In the genomic region with DNA sequence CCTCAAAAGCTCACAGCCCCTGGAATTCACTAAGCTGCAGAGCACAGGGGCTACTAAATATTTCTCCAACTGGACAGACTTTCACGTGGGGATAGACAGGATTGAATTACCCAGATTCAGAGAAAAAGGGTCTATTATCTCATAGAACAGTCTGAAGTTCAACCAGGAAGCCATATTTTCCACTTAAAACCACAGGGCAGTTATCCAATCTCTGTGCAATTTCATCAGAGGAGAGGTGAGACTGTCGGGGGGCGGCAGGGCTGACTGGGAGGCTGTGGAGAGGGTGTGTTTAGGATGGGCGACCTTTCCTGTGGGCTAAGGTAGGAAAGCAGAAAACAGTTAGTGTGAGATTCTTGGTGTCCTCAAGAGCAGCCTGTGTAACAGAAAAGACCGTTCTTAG, we compare ENCODE assay signal across 1 cellular context.
TF ChIP-seq lines count a peak whose summit lies in the region.

No MANE protein-coding gene starts in this region.

TF ChIP-seq in GM23338, 12 proteins besides CTCF, POLR2A, EP300 and RAD21 (continued from another document):
- TF ChIP-seq, protein P1, sequence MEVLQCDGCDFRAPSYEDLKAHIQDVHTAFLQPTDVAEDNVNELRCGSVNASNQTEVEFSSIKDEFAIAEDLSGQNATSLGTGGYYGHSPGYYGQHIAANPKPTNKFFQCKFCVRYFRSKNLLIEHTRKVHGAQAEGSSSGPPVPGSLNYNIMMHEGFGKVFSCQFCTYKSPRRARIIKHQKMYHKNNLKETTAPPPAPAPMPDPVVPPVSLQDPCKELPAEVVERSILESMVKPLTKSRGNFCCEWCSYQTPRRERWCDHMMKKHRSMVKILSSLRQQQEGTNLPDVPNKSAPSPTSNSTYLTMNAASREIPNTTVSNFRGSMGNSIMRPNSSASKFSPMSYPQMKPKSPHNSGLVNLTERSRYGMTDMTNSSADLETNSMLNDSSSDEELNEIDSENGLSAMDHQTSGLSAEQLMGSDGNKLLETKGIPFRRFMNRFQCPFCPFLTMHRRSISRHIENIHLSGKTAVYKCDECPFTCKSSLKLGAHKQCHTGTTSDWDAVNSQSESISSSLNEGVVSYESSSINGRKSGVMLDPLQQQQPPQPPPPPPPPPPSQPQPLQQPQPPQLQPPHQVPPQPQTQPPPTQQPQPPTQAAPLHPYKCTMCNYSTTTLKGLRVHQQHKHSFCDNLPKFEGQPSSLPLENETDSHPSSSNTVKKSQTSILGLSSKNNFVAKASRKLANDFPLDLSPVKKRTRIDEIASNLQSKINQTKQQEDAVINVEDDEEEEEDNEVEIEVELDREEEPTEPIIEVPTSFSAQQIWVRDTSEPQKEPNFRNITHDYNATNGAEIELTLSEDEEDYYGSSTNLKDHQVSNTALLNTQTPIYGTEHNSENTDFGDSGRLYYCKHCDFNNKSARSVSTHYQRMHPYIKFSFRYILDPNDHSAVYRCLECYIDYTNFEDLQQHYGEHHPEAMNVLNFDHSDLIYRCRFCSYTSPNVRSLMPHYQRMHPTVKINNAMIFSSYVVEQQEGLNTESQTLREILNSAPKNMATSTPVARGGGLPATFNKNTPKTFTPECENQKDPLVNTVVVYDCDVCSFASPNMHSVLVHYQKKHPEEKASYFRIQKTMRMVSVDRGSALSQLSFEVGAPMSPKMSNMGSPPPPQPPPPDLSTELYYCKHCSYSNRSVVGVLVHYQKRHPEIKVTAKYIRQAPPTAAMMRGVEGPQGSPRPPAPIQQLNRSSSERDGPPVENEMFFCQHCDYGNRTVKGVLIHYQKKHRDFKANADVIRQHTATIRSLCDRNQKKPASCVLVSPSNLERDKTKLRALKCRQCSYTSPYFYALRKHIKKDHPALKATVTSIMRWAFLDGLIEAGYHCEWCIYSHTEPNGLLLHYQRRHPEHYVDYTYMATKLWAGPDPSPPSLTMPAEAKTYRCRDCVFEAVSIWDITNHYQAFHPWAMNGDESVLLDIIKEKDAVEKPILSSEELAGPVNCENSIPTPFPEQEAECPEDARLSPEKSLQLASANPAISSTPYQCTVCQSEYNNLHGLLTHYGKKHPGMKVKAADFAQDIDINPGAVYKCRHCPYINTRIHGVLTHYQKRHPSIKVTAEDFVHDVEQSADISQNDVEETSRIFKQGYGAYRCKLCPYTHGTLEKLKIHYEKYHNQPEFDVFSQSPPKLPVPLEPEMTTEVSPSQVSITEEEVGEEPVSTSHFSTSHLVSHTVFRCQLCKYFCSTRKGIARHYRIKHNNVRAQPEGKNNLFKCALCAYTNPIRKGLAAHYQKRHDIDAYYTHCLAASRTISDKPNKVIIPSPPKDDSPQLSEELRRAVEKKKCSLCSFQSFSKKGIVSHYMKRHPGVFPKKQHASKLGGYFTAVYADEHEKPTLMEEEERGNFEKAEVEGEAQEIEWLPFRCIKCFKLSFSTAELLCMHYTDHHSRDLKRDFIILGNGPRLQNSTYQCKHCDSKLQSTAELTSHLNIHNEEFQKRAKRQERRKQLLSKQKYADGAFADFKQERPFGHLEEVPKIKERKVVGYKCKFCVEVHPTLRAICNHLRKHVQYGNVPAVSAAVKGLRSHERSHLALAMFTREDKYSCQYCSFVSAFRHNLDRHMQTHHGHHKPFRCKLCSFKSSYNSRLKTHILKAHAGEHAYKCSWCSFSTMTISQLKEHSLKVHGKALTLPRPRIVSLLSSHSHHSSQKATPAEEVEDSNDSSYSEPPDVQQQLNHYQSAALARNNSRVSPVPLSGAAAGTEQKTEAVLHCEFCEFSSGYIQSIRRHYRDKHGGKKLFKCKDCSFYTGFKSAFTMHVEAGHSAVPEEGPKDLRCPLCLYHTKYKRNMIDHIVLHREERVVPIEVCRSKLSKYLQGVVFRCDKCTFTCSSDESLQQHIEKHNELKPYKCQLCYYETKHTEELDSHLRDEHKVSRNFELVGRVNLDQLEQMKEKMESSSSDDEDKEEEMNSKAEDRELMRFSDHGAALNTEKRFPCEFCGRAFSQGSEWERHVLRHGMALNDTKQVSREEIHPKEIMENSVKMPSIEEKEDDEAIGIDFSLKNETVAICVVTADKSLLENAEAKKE (CRISPR knock-in tag; IDR thresholded peaks at IDR 0.05), result no peak
- no peak for TF ChIP-seq CREB1 (CRISPR knock-in tag; IDR thresholded peaks at IDR 0.05; ENCODE audit: low read depth)
- TF ChIP-seq, protein P2, sequence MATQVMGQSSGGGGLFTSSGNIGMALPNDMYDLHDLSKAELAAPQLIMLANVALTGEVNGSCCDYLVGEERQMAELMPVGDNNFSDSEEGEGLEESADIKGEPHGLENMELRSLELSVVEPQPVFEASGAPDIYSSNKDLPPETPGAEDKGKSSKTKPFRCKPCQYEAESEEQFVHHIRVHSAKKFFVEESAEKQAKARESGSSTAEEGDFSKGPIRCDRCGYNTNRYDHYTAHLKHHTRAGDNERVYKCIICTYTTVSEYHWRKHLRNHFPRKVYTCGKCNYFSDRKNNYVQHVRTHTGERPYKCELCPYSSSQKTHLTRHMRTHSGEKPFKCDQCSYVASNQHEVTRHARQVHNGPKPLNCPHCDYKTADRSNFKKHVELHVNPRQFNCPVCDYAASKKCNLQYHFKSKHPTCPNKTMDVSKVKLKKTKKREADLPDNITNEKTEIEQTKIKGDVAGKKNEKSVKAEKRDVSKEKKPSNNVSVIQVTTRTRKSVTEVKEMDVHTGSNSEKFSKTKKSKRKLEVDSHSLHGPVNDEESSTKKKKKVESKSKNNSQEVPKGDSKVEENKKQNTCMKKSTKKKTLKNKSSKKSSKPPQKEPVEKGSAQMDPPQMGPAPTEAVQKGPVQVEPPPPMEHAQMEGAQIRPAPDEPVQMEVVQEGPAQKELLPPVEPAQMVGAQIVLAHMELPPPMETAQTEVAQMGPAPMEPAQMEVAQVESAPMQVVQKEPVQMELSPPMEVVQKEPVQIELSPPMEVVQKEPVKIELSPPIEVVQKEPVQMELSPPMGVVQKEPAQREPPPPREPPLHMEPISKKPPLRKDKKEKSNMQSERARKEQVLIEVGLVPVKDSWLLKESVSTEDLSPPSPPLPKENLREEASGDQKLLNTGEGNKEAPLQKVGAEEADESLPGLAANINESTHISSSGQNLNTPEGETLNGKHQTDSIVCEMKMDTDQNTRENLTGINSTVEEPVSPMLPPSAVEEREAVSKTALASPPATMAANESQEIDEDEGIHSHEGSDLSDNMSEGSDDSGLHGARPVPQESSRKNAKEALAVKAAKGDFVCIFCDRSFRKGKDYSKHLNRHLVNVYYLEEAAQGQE (IDR thresholded peaks at IDR 0.05; ENCODE audit: unreplicated experiment), result no peak
